Comparison of ENCODE assay signal across 22 cellular contexts in the genomic region with DNA sequence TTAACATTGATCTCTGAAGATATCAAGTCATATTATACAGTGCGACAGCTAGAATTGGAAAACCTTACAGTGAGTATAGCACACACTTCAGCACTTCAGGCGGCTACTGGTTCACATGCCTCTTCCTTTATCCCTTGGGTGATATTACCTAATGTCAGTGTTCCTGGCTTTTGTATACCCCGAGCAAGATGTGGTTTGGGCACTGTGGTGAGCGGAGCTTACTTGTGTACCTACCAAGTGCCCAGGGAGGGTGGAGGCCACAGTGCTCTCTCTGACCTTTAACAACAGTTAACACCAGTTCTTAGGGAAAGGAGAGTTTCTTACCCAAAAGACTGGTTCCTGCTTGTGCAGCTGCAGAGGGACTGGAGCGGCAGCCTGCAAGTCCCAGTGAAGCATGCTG.
DNase-seq lines count a peak whose midpoint lies in the region; ATAC-seq and TF ChIP-seq lines count a peak whose summit lies in the region.
"Had no signal": no experiment of that assay in that cellular context is flagged by ENCODE, and none has a peak within 500 bp of the region (broad histone marks: within the 10 kb centered on the region; RNA-seq: fewer than 3 reads in every experiment).

No MANE protein-coding gene starts in this region.

- POLR2A ChIA-PET in IMR-90 (lab: Charles Lee; ENCODE audit: unreplicated experiment) = no interaction called here

- H3K14ac ChIP-seq in IMR-90 (replicated peaks; ENCODE audit: low read depth, low read length) = no peak overlapping the region

- peaks cover 6% of the 10 kb centered on the region for H3K27me3 Mint-ChIP-seq in glutamatergic neuron (ENCODE audit: unreplicated experiment)
- H3K27me3 Mint-ChIP-seq: activated naive CD8-positive, alpha-beta T cell treated with anti-CD3 and anti-CD28 coated beads, Interleukin-2, amount 10 ng/mL, durations not matched to agents 7 days and 5 days had no signal

- no peak overlapping the region for H4K5ac ChIP-seq in IMR-90 (ENCODE audit: low read depth, low read length)

- no peak overlapping the region for H3K4me3 Mint-ChIP-seq in glutamatergic neuron (ENCODE audit: unreplicated experiment)
- H3K4me3 Mint-ChIP-seq: activated naive CD8-positive, alpha-beta T cell treated with anti-CD3 and anti-CD28 coated beads, Interleukin-2, amount 10 ng/mL, durations not matched to agents 7 days and 5 days; CD14-positive monocyte; H9; neural crest cell had no signal

- BruUV-seq in IMR-90 (replicated peaks; lab: Mats Ljungman, UMichigan) = no TSS peak

- peaks cover 36% of the 10 kb centered on the region for H4K20me1 ChIP-seq in IMR-90 (ENCODE audit: insufficient read depth, low read length)

- H3K27ac ChIP-seq in IMR-90 (ENCODE audit: insufficient read depth, low read length) (peak overlapping the region; percentile 4; the same call in 1 of the 2 replicates), adrenal gland (peak overlapping the region in 3 of 5 donors; percentile 48 to 80 (median 70)), psoas muscle (peak overlapping the region; percentile 85)

- no peak for TF ChIP-seq POLR2A in IMR-90 (IDR thresholded peaks at IDR 0.05; ENCODE audit: low read depth, low read length)
- no peak for TF ChIP-seq POLR2A in adrenal gland (IDR thresholded peaks at IDR 0.05)

- H3K9me3 Mint-ChIP-seq in glutamatergic neuron (ENCODE audit: unreplicated experiment) = no peaks in the 10 kb centered on the region
- H3K9me3 Mint-ChIP-seq: activated naive CD8-positive, alpha-beta T cell treated with anti-CD3 and anti-CD28 coated beads, Interleukin-2, amount 10 ng/mL, durations not matched to agents 7 days and 5 days; CD14-positive monocyte; H9; neural crest cell had no signal

- H3K9me3 ChIP-seq in IMR-90 (ENCODE audit: control insufficient read depth, insufficient read depth, low read length) (no peaks in the 10 kb centered on the region), adrenal gland (replicated peaks in 1 of 3) (no peaks in the 10 kb centered on the region), psoas muscle (no peaks in the 10 kb centered on the region)
- H3K9me3 ChIP-seq: thoracic aorta had no signal

- peak; percentile 3 for DNase-seq in activated naive CD4-positive, alpha-beta T cell treated with anti-CD3 and anti-CD28 coated beads, Interleukin-2, amount 50 U/mL, for 16 hours
- DNase-seq in activated naive CD4-positive, alpha-beta T cell (lab: John Stamatoyannopoulos, UW) = no peak
- DNase-seq in IMR-90 (no peak), adrenal gland (peak in 3 of 7 donors; percentile 3 to 46 (median 19)), psoas muscle (no peak), glutamatergic neuron (no peak), pons (ENCODE audit: low spot score) (no peak)
- DNase-seq: activated naive CD8-positive, alpha-beta T cell treated with anti-CD3 and anti-CD28 coated beads, Interleukin-2, amount 10 ng/mL, durations not matched to agents 7 days and 5 days; DMS53; dorsolateral prefrontal cortex; foreskin melanocyte; kidney; mesendoderm; NCI-H1436 treated with DMSO at 0.1 percent for 48 hours; NCI-H69; SHP77 treated with DMSO at 0.1 percent for 48 hours had no signal

- no peak for TF ChIP-seq CTCF in IMR-90 (conservative IDR thresholded peaks at IDR 0.05; ENCODE audit: low read depth, low read length)
- TF ChIP-seq CTCF in adrenal gland (IDR thresholded peaks at IDR 0.05) = no peak
- no peak for TF ChIP-seq CTCF in psoas muscle (IDR thresholded peaks at IDR 0.05)
- TF ChIP-seq CTCF in glutamatergic neuron (IDR thresholded peaks at IDR 0.05; ENCODE audit: partially characterized antibody, unreplicated experiment) = no peak

- peaks cover 14% of the 10 kb centered on the region for H3K4me1 Mint-ChIP-seq in glutamatergic neuron (ENCODE audit: low read depth, unreplicated experiment)

- CTCF ChIA-PET in IMR-90 (lab: Yijun Ruan, JAX) = interaction anchor here (1.0 to 1.2 kb wide), 2 partner anchors 42 to 70 kb away, joined by 3 to 6 read pairs; no protein-coding TSS in a partner anchor

- H2BK20ac ChIP-seq in IMR-90 (ENCODE audit: low read depth, low read length) = no peak overlapping the region

- no peaks in the 10 kb centered on the region for H3K36me3 Mint-ChIP-seq in glutamatergic neuron (ENCODE audit: unreplicated experiment)

- H3K56ac ChIP-seq in IMR-90 (ENCODE audit: extremely low read depth, insufficient read depth, low read length) = no peak overlapping the region

- dilution Hi-C loops in IMR-90 (cut with HindIII; ENCODE audit: low sequenced_read_pairs, unreplicated experiment) = no loop called here

- H3K23ac ChIP-seq in IMR-90 (ENCODE audit: low read depth, low read length) = no peak overlapping the region

- H3K27ac Mint-ChIP-seq in glutamatergic neuron (ENCODE audit: unreplicated experiment) = no peak overlapping the region
- H3K27ac Mint-ChIP-seq: activated naive CD8-positive, alpha-beta T cell treated with anti-CD3 and anti-CD28 coated beads, Interleukin-2, amount 10 ng/mL, durations not matched to agents 7 days and 5 days had no signal

- H3K4me3 ChIP-seq in IMR-90 (ENCODE audit: insufficient read depth, low read depth, low read length) = no peak overlapping the region
- no peak overlapping the region for H3K4me3 ChIP-seq in adrenal gland
- H3K4me3 ChIP-seq in psoas muscle = no peak overlapping the region
- H3K4me3 ChIP-seq: dorsolateral prefrontal cortex, thoracic aorta had no signal

- H3K4ac ChIP-seq in IMR-90 (ENCODE audit: low read depth, low read length) = no peak overlapping the region

- no peak overlapping the region for H3K18ac ChIP-seq in IMR-90 (ENCODE audit: low read depth, low read length)

- H2AK9ac ChIP-seq in IMR-90 (replicated peaks; ENCODE audit: low read depth, low read length, poor library complexity) = no peak overlapping the region

- intact Hi-C loops in IMR-90 (cut with micrococcal nuclease) (no loop called here), adrenal gland (cut with DNase I) (no loop called here), psoas muscle (cut with DNase I) (loop anchor here in 1 of 2 donors (2.0 kb wide), 1 partner anchor 64 kb away; a partner anchor contains a TSS)

- H3K4me2 ChIP-seq in IMR-90 (ENCODE audit: low read depth, low read length) = no peak overlapping the region

- H3K36me3 ChIP-seq in IMR-90 (ENCODE audit: control insufficient read depth, insufficient read depth, low read length) (peaks cover 56% of the 10 kb centered on the region), adrenal gland (replicated peaks in 1 of 2) (peaks cover 0 to 41% of the 10 kb centered on the region in 2 donors), psoas muscle (ENCODE audit: insufficient read depth in 1 of 2, low read depth in 1 of 2) (peaks cover 3 to 36% of the 10 kb centered on the region in 2 donors)

- TF ChIP-seq RAD21 in IMR-90 (IDR thresholded peaks at IDR 0.05; ENCODE audit: low read length) = no peak

- H4K91ac ChIP-seq in IMR-90 (ENCODE audit: insufficient read depth, low read depth, low read length) = no peak overlapping the region

- peaks cover 25% of the 10 kb centered on the region for H3K9me1 ChIP-seq in IMR-90 (ENCODE audit: insufficient read depth, low read length)

- H3K4me1 ChIP-seq in IMR-90 (ENCODE audit: control insufficient read depth, insufficient read depth, low read length) (peaks cover 15% of the 10 kb centered on the region), adrenal gland (replicated peaks in 1 of 2) (peaks cover 30 to 33% of the 10 kb centered on the region in 2 donors), psoas muscle (peaks cover 72% of the 10 kb centered on the region)

- ATAC-seq in IMR-90 (ENCODE audit: low read depth) (no peak), psoas muscle (no peak), HG03108 (IDR thresholded peaks at IDR 0.05; ENCODE audit: unreplicated experiment) (no peak)
- ATAC-seq: activated CD4-positive, CD25-positive, alpha-beta regulatory T cell treated with anti-CD3 and anti-CD28 coated beads, Interleukin-2, amount 50 U/mL, for 24 hours had no signal

- no peak overlapping the region for H2BK120ac ChIP-seq in IMR-90 (ENCODE audit: low read depth, low read length)

- no peak overlapping the region for H2BK5ac ChIP-seq in IMR-90 (ENCODE audit: low read depth, low read length, poor library complexity, severe bottlenecking)

- H2BK15ac ChIP-seq in IMR-90 (ENCODE audit: low read depth, low read length) = no peak overlapping the region

- H3K79me1 ChIP-seq in IMR-90 (ENCODE audit: low read depth in 1 of 2, low read length in 2 of 2) = peaks cover 35 to 81% of the 10 kb centered on the region in 2 experiments

- H3K27me3 ChIP-seq in IMR-90 (ENCODE audit: control insufficient read depth, insufficient read depth, low read length) = no peaks in the 10 kb centered on the region
- H3K27me3 ChIP-seq in adrenal gland = no peaks in the 10 kb centered on the region
- no peaks in the 10 kb centered on the region for H3K27me3 ChIP-seq in psoas muscle (ENCODE audit: insufficient read depth in 3 of 3, low read length in 2 of 3)
- H3K27me3 ChIP-seq: dorsolateral prefrontal cortex had no signal

- in situ Hi-C loops in IMR-90 (cut with MboI; ENCODE audit: low sequenced_read_pairs) = loop anchor here (5.0 kb wide), 1 partner anchor 62 kb away; a partner anchor contains a TSS

- H2AK5ac ChIP-seq in IMR-90 (ENCODE audit: low read depth, low read length) = no peak overlapping the region

- no peak overlapping the region for H2AFZ ChIP-seq in IMR-90 (replicated peaks; ENCODE audit: low read length, poor library complexity)

- WGBS in IMR-90 (ENCODE audit: extremely low coverage in 2 of 2, insufficient read length in 1 of 2), 2 experiments = no CpG with 5 or more reads among the region's 5 CpGs
- 87 to 96% (median 94%) methylated on average over 5 of the region's 5 CpGs for WGBS in adrenal gland, 4 donors
- 90 to 94% (median 94%) methylated on average over 5 of the region's 5 CpGs for WGBS in psoas muscle, 3 donors

- no peak overlapping the region for H4K8ac ChIP-seq in IMR-90 (ENCODE audit: low read depth in 2 of 2, low read length in 2 of 2)

- no peak overlapping the region for H3K9ac ChIP-seq in IMR-90 (ENCODE audit: low read depth, low read length)

TF ChIP-seq in IMR-90, 13 proteins besides CTCF, POLR2A, EP300 and RAD21 (continues in another document):
- no peak for TF ChIP-seq MXI1 (IDR thresholded peaks at IDR 0.05; ENCODE audit: borderline replicate concordance, low read depth, low read length)
- no peak for TF ChIP-seq RCOR1 (IDR thresholded peaks at IDR 0.05; ENCODE audit: insufficient replicate concordance, low read length)
- TF ChIP-seq SMC3 (IDR thresholded peaks at IDR 0.05; ENCODE audit: low read depth, low read length) = no peak
- TF ChIP-seq, protein P1, sequence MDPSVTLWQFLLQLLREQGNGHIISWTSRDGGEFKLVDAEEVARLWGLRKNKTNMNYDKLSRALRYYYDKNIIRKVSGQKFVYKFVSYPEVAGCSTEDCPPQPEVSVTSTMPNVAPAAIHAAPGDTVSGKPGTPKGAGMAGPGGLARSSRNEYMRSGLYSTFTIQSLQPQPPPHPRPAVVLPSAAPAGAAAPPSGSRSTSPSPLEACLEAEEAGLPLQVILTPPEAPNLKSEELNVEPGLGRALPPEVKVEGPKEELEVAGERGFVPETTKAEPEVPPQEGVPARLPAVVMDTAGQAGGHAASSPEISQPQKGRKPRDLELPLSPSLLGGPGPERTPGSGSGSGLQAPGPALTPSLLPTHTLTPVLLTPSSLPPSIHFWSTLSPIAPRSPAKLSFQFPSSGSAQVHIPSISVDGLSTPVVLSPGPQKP (IDR thresholded peaks at IDR 0.05; ENCODE audit: borderline replicate concordance, low read depth, low read length) = no peak
- TF ChIP-seq NFE2L2 (IDR thresholded peaks at IDR 0.05; ENCODE audit: low read depth, low read length) = no peak
- TF ChIP-seq BHLHE40 (IDR thresholded peaks at IDR 0.05; ENCODE audit: low read depth, low read length) = no peak

Comparison
In these comparisons a context has a peak if more than half of its experiments do, and no peak if none do; other contexts are left out.
1. H3K27ac ChIP-seq: peak in every context shown above with its lines; median percentile 85 in psoas muscle; 70 in adrenal gland; 4 in IMR-90.